In the genomic region with DNA sequence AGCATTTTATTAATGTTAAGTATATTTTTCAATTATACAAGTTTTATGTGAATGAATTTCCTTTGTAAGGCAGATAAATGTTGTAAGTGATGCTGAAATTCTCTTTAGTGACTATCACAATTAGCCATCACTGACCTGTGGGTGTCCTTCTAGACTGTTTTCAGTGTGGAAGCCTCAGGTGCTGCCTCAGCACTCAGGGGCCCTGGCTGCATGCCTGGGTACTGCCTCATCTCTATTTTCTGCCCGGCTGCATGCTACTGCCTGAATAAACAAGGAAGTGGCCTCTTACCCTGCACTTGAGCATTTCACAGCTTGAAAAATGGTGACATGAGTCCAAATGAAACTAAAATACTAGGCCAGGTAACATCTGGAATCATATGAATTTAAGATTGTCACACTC, we compare ENCODE assay signal across 10 cellular contexts.
A peak's percentile ranks its signal among the peaks of the same experiment; 100 is the strongest.
DNase-seq lines count a peak whose midpoint lies in the region; ATAC-seq, FAIRE-seq and TF ChIP-seq lines count a peak whose summit lies in the region.
"Had no signal": no experiment of that assay in that cellular context is flagged by ENCODE, and none has a peak within 500 bp of the region (broad histone marks: within the 10 kb centered on the region; RNA-seq: fewer than 3 reads in every experiment).

No MANE protein-coding gene starts in this region.

- no peaks in the 10 kb centered on the region for H3K27me3 Mint-ChIP-seq in activated CD8-positive, alpha-beta memory T cell treated with anti-CD3 and anti-CD28 coated beads, Interleukin-2, amount 10 ng/mL, durations not matched to agents 7 days and 5 days
- H3K27me3 Mint-ChIP-seq: stimulated activated naive CD8-positive, alpha-beta T cell treated with anti-CD3 and anti-CD28 coated beads, Interleukin-15, amount 100 ng/mL, for 72 hours; T-helper 17 cell had no signal

- intact Hi-C loops in head of caudate nucleus (cut with DNase I) (no loop called here), pancreas (cut with DNase I) (no loop called here)

- no peaks in the 10 kb centered on the region for H3K79me2 ChIP-seq in Karpas-422 (ENCODE audit: low read length)

- no peak overlapping the region for H3K9ac ChIP-seq in Karpas-422 (ENCODE audit: low read length)

- H4K20me1 ChIP-seq in Karpas-422 (ENCODE audit: insufficient read depth, low read depth, low read length): no peaks in the 10 kb centered on the region

- no peak overlapping the region for H3K4me3 ChIP-seq in Karpas-422 (ENCODE audit: low read length)
- no peak overlapping the region for H3K4me3 ChIP-seq in pancreas

- no peaks in the 10 kb centered on the region for H3K9me3 ChIP-seq in Karpas-422 (ENCODE audit: low read length)
- H3K9me3 ChIP-seq in pancreas: no peaks in the 10 kb centered on the region

- H3K9me3 Mint-ChIP-seq in activated CD8-positive, alpha-beta memory T cell treated with anti-CD3 and anti-CD28 coated beads, Interleukin-2, amount 10 ng/mL, durations not matched to agents 7 days and 5 days (ENCODE audit: low read depth): peaks cover 2% of the 10 kb centered on the region
- H3K9me3 Mint-ChIP-seq: stimulated activated naive CD8-positive, alpha-beta T cell treated with anti-CD3 and anti-CD28 coated beads, Interleukin-15, amount 100 ng/mL, for 72 hours had no signal

- no peak for FAIRE-seq in pancreas (lab: Jason Lieb, UNC)

- H3K36me3 Mint-ChIP-seq in activated CD8-positive, alpha-beta memory T cell treated with anti-CD3 and anti-CD28 coated beads, Interleukin-2, amount 10 ng/mL, durations not matched to agents 7 days and 5 days: no peaks in the 10 kb centered on the region

- H3K4me1 ChIP-seq in Karpas-422 (ENCODE audit: low read length) (no peaks in the 10 kb centered on the region), pancreas (peaks cover 0 to 7% (median 0%) of the 10 kb centered on the region in 3 donors)

- H3K27ac Mint-ChIP-seq in activated CD8-positive, alpha-beta memory T cell treated with anti-CD3 and anti-CD28 coated beads, Interleukin-2, amount 10 ng/mL, durations not matched to agents 7 days and 5 days: no peak overlapping the region
- H3K27ac Mint-ChIP-seq: stimulated activated naive CD8-positive, alpha-beta T cell treated with anti-CD3 and anti-CD28 coated beads, Interleukin-15, amount 100 ng/mL, for 72 hours; T-helper 17 cell had no signal

- ATAC-seq in pancreas (peak; percentile 55 to 96 (median 91)), HG02588 (IDR thresholded peaks at IDR 0.05; ENCODE audit: unreplicated experiment) (no peak), HG02981 (IDR thresholded peaks at IDR 0.05; ENCODE audit: unreplicated experiment) (no peak), GM18861 (IDR thresholded peaks at IDR 0.05; ENCODE audit: unreplicated experiment) (no peak)
- no peak for ATAC-seq in activated CD8-positive, alpha-beta memory T cell treated with anti-CD3 and anti-CD28 coated beads, Interleukin-2, amount 10 ng/mL, durations not matched to agents 7 days and 5 days
- ATAC-seq: stimulated activated naive CD8-positive, alpha-beta T cell treated with anti-CD3 and anti-CD28 coated beads, Interleukin-15, amount 100 ng/mL, for 72 hours; T-helper 17 cell had no signal

- H3K27me3 ChIP-seq in Karpas-422 (ENCODE audit: low read length) (peaks cover 9% of the 10 kb centered on the region), pancreas (peaks cover 0 to 5% (median 0%) of the 10 kb centered on the region in 4 donors)

- peak in 1 of 4 donors; percentile 13 for TF ChIP-seq CTCF in pancreas (IDR thresholded peaks at IDR 0.05)

- H3K4me1 Mint-ChIP-seq in activated CD8-positive, alpha-beta memory T cell treated with anti-CD3 and anti-CD28 coated beads, Interleukin-2, amount 10 ng/mL, durations not matched to agents 7 days and 5 days: no peaks in the 10 kb centered on the region
- H3K4me1 Mint-ChIP-seq: stimulated activated naive CD8-positive, alpha-beta T cell treated with anti-CD3 and anti-CD28 coated beads, Interleukin-15, amount 100 ng/mL, for 72 hours; T-helper 17 cell had no signal

- DNase-seq in Karpas-422: peak; percentile 45
- peak; percentile 96 for DNase-seq in NCI-H510A (lab: John Stamatoyannopoulos, UW)
- DNase-seq in head of caudate nucleus: peak in 39 of 42 donors; percentile 13 to 76 (median 49)
- DNase-seq in pancreas: peak in 4 of 6 donors; percentile 28 to 46 (median 44)
- DNase-seq in activated CD8-positive, alpha-beta memory T cell treated with anti-CD3 and anti-CD28 coated beads, Interleukin-2, amount 10 ng/mL, durations not matched to agents 7 days and 5 days: no peak
- DNase-seq: stimulated activated naive CD8-positive, alpha-beta T cell treated with anti-CD3 and anti-CD28 coated beads, Interleukin-15, amount 100 ng/mL, for 72 hours; T-helper 17 cell had no signal

- no peak overlapping the region for H3K4me3 Mint-ChIP-seq in activated CD8-positive, alpha-beta memory T cell treated with anti-CD3 and anti-CD28 coated beads, Interleukin-2, amount 10 ng/mL, durations not matched to agents 7 days and 5 days
- H3K4me3 Mint-ChIP-seq: stimulated activated naive CD8-positive, alpha-beta T cell treated with anti-CD3 and anti-CD28 coated beads, Interleukin-15, amount 100 ng/mL, for 72 hours; T-helper 17 cell had no signal

- 4 to 11% methylated on average over 1 of the region's 1 CpG for WGBS in pancreas, 2 donors

- H3K4me2 ChIP-seq in Karpas-422 (ENCODE audit: low read depth, low read length, poor library complexity, severe bottlenecking): no peak overlapping the region

- no peak overlapping the region for H3K27ac ChIP-seq in Karpas-422 (ENCODE audit: low read length)
- peak overlapping the region in 1 of 4 donors; percentile 33 for H3K27ac ChIP-seq in pancreas

- H2AFZ ChIP-seq in Karpas-422 (ENCODE audit: low read length): no peak overlapping the region

- no peaks in the 10 kb centered on the region for H3K36me3 ChIP-seq in Karpas-422 (ENCODE audit: insufficient read depth, low read length)
- H3K36me3 ChIP-seq in pancreas: no peaks in the 10 kb centered on the region

- H3K9me2 ChIP-seq in Karpas-422 (replicated peaks; ENCODE audit: insufficient read depth, low read length): no peaks in the 10 kb centered on the region; the same call in 1 of the 2 replicates

- CTCF ChIA-PET in activated CD8-positive, alpha-beta memory T cell treated with anti-CD3 and anti-CD28 coated beads, Interleukin-2, amount 10 ng/mL, durations not matched to agents 7 days and 5 days (lab: Charles Lee): no interaction called here

Comparison
In these comparisons a context has a peak if more than half of its experiments do, and no peak if none do; other contexts are left out.
1. ATAC-seq: peak in pancreas (4 of 4); none in HG02588 (single experiment), activated CD8-positive, alpha-beta memory T cell treated with anti-CD3 and anti-CD28 coated beads, Interleukin-2, amount 10 ng/mL, durations not matched to agents 7 days and 5 days (single experiment), HG02981 (single experiment) and GM18861 (single experiment).